Comparison of ENCODE assay signal across 7 cellular contexts in genomic region chr6:158026901-158027589, GRCh38. TPM values are rescaled to one million over a fixed set of nuclear protein-coding genes. Genes with fewer than 3 reads are reported as not detected.
DNase-seq lines count a peak whose midpoint lies in the region; ATAC-seq, FAIRE-seq and TF ChIP-seq lines count a peak whose summit lies in the region.

No MANE protein-coding gene starts in this region.

- no peak for TF ChIP-seq EP300 in SK-N-SH (IDR thresholded peaks at IDR 0.05; ENCODE audit: borderline replicate concordance in 1 of 2, low read depth in 1 of 2, low read length in 1 of 2)

- WGBS in SK-N-SH (ENCODE audit: low lambda C conversion rate), result 95% methylated on average over 21 of the region's 23 CpGs

- peak overlapping the region; percentile 63 for H3K4me2 ChIP-seq in SK-N-SH

- no peaks in the 10 kb centered on the region for H3K27me3 Mint-ChIP-seq in stimulated activated naive CD8-positive, alpha-beta T cell treated with anti-CD3 and anti-CD28 coated beads, Interleukin-15, amount 100 ng/mL, for 72 hours

- POLR2A ChIA-PET in SK-N-SH (lab: Yijun Ruan, JAX), result interaction anchor here (0.9 kb wide), 1 partner anchor 16 kb away, joined by 3 read pairs; no protein-coding TSS in a partner anchor

- H3K9me3 Mint-ChIP-seq in stimulated activated naive CD8-positive, alpha-beta T cell treated with anti-CD3 and anti-CD28 coated beads, Interleukin-15, amount 100 ng/mL, for 72 hours, result no peaks in the 10 kb centered on the region

- CTCF ChIA-PET in SK-N-SH (lab: Yijun Ruan, JAX), result interaction anchor here (0.8 to 1.9 kb wide), 12 partner anchors 11 to 361 kb away, joined by 3 to 10 read pairs (median 4); no protein-coding TSS in a partner anchor

- no peaks in the 10 kb centered on the region for H4K20me1 ChIP-seq in SK-N-SH (ENCODE audit: insufficient read depth)

- no peaks in the 10 kb centered on the region for H3K9me2 ChIP-seq in SK-N-SH

- ATAC-seq in stimulated activated naive CD8-positive, alpha-beta T cell treated with anti-CD3 and anti-CD28 coated beads, Interleukin-15, amount 100 ng/mL, for 72 hours, result peak; percentile 48
- no peak for ATAC-seq in HG02840 (IDR thresholded peaks at IDR 0.05; ENCODE audit: low FRiP score, unreplicated experiment)

- peaks cover 21 to 38% of the 10 kb centered on the region in 2 experiments; a peak in 3 of 4 replicates for H3K4me1 ChIP-seq in SK-N-SH (ENCODE audit: control insufficient read depth in 1 of 2, insufficient read depth in 2 of 2, low read depth in 1 of 2, low read length in 1 of 2)

- peak overlapping the region; percentile 70 for H3K9ac ChIP-seq in SK-N-SH

- peak; percentile 55 for FAIRE-seq in GM19239 (lab: Jason Lieb, UNC)

- TF ChIP-seq RAD21 in SK-N-SH (IDR thresholded peaks at IDR 0.05; ENCODE audit: low read length), result no peak

- peak overlapping the region; percentile 56 to 96 for H3K27ac ChIP-seq in SK-N-SH (ENCODE audit: low read depth in 2 of 2, low read length in 1 of 2)

- peaks cover 74% of the 10 kb centered on the region for H3K79me2 ChIP-seq in SK-N-SH (ENCODE audit: insufficient read depth)

- H3K4me3 Mint-ChIP-seq in stimulated activated naive CD8-positive, alpha-beta T cell treated with anti-CD3 and anti-CD28 coated beads, Interleukin-15, amount 100 ng/mL, for 72 hours, result peak overlapping the region; percentile 87 to 88

- peaks cover 3 to 15% of the 10 kb centered on the region in 2 experiments for H3K36me3 ChIP-seq in SK-N-SH (replicated peaks in 1 of 2; ENCODE audit: control insufficient read depth in 1 of 2, insufficient read depth in 2 of 2, low read length in 1 of 2)

- DNase-seq in GM19239 (ENCODE audit: insufficient read length, low spot score), result no peak
- DNase-seq in SK-N-SH, result no peak
- peak; percentile 39 for DNase-seq in glomerular visceral epithelial cell (ENCODE audit: extremely low spot score)
- no peak for DNase-seq in stimulated activated naive CD8-positive, alpha-beta T cell treated with anti-CD3 and anti-CD28 coated beads, Interleukin-15, amount 100 ng/mL, for 72 hours
- DNase-seq in NCI-H2029 treated with DMSO at 0.1 percent for 48 hours (lab: John Stamatoyannopoulos, UW), result no peak
- DNase-seq in NCI-H146 treated with DMSO at 0.1 percent for 48 hours (lab: John Stamatoyannopoulos, UW; ENCODE audit: unreplicated experiment), result no peak

- no peaks in the 10 kb centered on the region for H3K27me3 ChIP-seq in SK-N-SH (ENCODE audit: insufficient read depth)

- no peak overlapping the region for H3K4me3 ChIP-seq in SK-N-SH (ENCODE audit: low read depth in 2 of 2, low read length in 1 of 2)

- H3F3A ChIP-seq in SK-N-SH (replicated peaks; ENCODE audit: insufficient read depth), result peaks cover 66% of the 10 kb centered on the region

- H3K27ac Mint-ChIP-seq in stimulated activated naive CD8-positive, alpha-beta T cell treated with anti-CD3 and anti-CD28 coated beads, Interleukin-15, amount 100 ng/mL, for 72 hours, result peak overlapping the region; percentile 99 to 100

- no peak for TF ChIP-seq CTCF in SK-N-SH (IDR thresholded peaks at IDR 0.05)

- peaks cover 70% of the 10 kb centered on the region for H3K4me1 Mint-ChIP-seq in stimulated activated naive CD8-positive, alpha-beta T cell treated with anti-CD3 and anti-CD28 coated beads, Interleukin-15, amount 100 ng/mL, for 72 hours

- no peaks in the 10 kb centered on the region for H3K9me3 ChIP-seq in SK-N-SH

- no peak overlapping the region for H2AFZ ChIP-seq in SK-N-SH (ENCODE audit: low read depth)

TF ChIP-seq in SK-N-SH, 30 proteins besides CTCF, POLR2A, EP300 and RAD21:
- TF ChIP-seq IRF3 (IDR thresholded peaks at IDR 0.05; ENCODE audit: low read depth, low read length) (no peak), POLR2AphosphoS5 (IDR thresholded peaks at IDR 0.05; ENCODE audit: low read depth, low read length) (0 out of 2 replicates have a peak, but pooled peaks have one; percentile 2)
TF ChIP-seq in SK-N-SH: peak in this region for 1.

RNA-seq across cellular contexts. Expression of gene SYNJ2, which starts 45.4 kb away (rescaled TPM):
- polyA plus RNA-seq in SK-N-SH (2012; rRNA removed), result 35.3 and 40.0 TPM in 2 replicates
- 28.3 and 33.0 TPM in 2 replicates for polyA plus RNA-seq in SK-N-SH (2012; cell fraction: cytosol; rRNA removed)
- 56.9 and 66.8 TPM in 2 replicates for polyA plus RNA-seq in SK-N-SH (2012; cell fraction: nucleus; rRNA removed)
